12 cellular contexts compared by ENCODE assay signal in genomic region chr16:29606669-29607427, GRCh38. TPM values are rescaled to one million over a fixed set of nuclear protein-coding genes. Genes with fewer than 3 reads are reported as not detected.
DNase-seq lines count a peak whose midpoint lies in the region; ATAC-seq and TF ChIP-seq lines count a peak whose summit lies in the region.
"Not testable (repeated sequence)": the region's sequence is repeated elsewhere in the genome, so short reads cannot be mapped to it uniquely, and the experiment has no call there.
"Had no signal": no experiment of that assay in that cellular context is flagged by ENCODE, and none has a peak within 500 bp of the region (broad histone marks: within the 10 kb centered on the region; RNA-seq: fewer than 3 reads in every experiment).

No MANE protein-coding gene starts in this region.

- not testable (repeated sequence) for H3K27me3 ChIP-seq in CD8-positive, alpha-beta memory T cell (ENCODE audit: insufficient read depth, low read length, poor library complexity, severe bottlenecking); HL-60 (ENCODE audit: insufficient read depth, poor library complexity, severe bottlenecking); left ventricle myocardium inferior (ENCODE audit: low read depth); ovary; stomach smooth muscle (ENCODE audit: control insufficient read depth in 1 of 2, insufficient read depth in 2 of 2, low read length in 2 of 2)

- peaks cover 32 to 59% (median 39%) of the 10 kb centered on the region in 3 donors for H3K4me1 Mint-ChIP-seq in CD8-positive, alpha-beta memory T cell
- H3K4me1 Mint-ChIP-seq in T-helper 17 cell = peaks cover 21% of the 10 kb centered on the region
- peaks cover 66% of the 10 kb centered on the region for H3K4me1 Mint-ChIP-seq in activated T-cell treated with anti-CD3 and anti-CD28 coated beads, Interleukin-2, amount 50 U/mL, for 72 hours (ENCODE audit: low read depth)

- ATAC-seq in T-helper 17 cell; activated T-cell treated with anti-CD3 and anti-CD28 coated beads, Interleukin-2, amount 50 U/mL, for 72 hours (replicated peaks in 1 of 2): not testable (repeated sequence)

- CTCF ChIA-PET in CD8-positive, alpha-beta memory T cell (lab: Charles Lee) = not testable (repeated sequence)

- not testable (repeated sequence) for H3K4me3 Mint-ChIP-seq in CD8-positive, alpha-beta memory T cell; T-helper 17 cell; activated T-cell treated with anti-CD3 and anti-CD28 coated beads, Interleukin-2, amount 50 U/mL, for 72 hours

- not testable (repeated sequence) for TF ChIP-seq POLR2A in ovary (IDR thresholded peaks at IDR 0.05)

- intact Hi-C loops in left ventricle myocardium inferior (cut with micrococcal nuclease); ovary (cut with DNase I): not testable (repeated sequence)

- not testable (repeated sequence) for H3K9me3 ChIP-seq in CD8-positive, alpha-beta memory T cell (ENCODE audit: low read length); T-helper 17 cell (ENCODE audit: control insufficient read depth, low read length, poor library complexity, severe bottlenecking); left ventricle myocardium inferior (replicated peaks); ovary; stomach smooth muscle (ENCODE audit: control insufficient read depth in 2 of 2, low read length in 2 of 2)

- H3K4me3 ChIP-seq in CD8-positive, alpha-beta memory T cell (ENCODE audit: low read length); HL-60 (replicated peaks; ENCODE audit: insufficient read depth, low read length); left ventricle myocardium inferior; ovary; stomach smooth muscle (ENCODE audit: low read length in 2 of 2): not testable (repeated sequence)

- peaks cover 0 to 12% (median 0%) of the 10 kb centered on the region in 3 donors for H3K36me3 Mint-ChIP-seq in CD8-positive, alpha-beta memory T cell
- H3K36me3 Mint-ChIP-seq in T-helper 17 cell (ENCODE audit: low read depth) = not testable (repeated sequence)
- peaks cover 2 to 22% of the 10 kb centered on the region in 2 donors for H3K36me3 Mint-ChIP-seq in activated T-cell treated with anti-CD3 and anti-CD28 coated beads, Interleukin-2, amount 50 U/mL, for 72 hours (ENCODE audit: insufficient read depth in 2 of 2)

- POLR2A ChIA-PET in CD8-positive, alpha-beta memory T cell (lab: Charles Lee) = not testable (repeated sequence)

- not testable (repeated sequence) for DNase-seq in CD8-positive, alpha-beta memory T cell; T-helper 17 cell; activated T-cell treated with anti-CD3 and anti-CD28 coated beads, Interleukin-2, amount 50 U/mL, for 72 hours; left ventricle myocardium inferior; ovary
- DNase-seq in GM20000 (ENCODE audit: low spot score) = peak; percentile 2
- DNase-seq in HL-60 (ENCODE audit: low read depth in 1 of 2, low spot score in 1 of 2) = peak in 1 of 2 experiments; percentile 83

- 79 to 82% (median 79%) methylated on average over 19 to 25 of the region's 26 CpGs for WGBS in ovary, 3 donors

- not testable (repeated sequence) for H3K36me3 ChIP-seq in CD8-positive, alpha-beta memory T cell (ENCODE audit: insufficient read depth, low read length); left ventricle myocardium inferior; ovary; stomach smooth muscle (ENCODE audit: control insufficient read depth in 2 of 2, insufficient read depth in 2 of 2, low read length in 2 of 2)

- H3K9ac ChIP-seq in stomach smooth muscle (ENCODE audit: low read length in 2 of 2) = not testable (repeated sequence)

- not testable (repeated sequence) for H3K9me3 Mint-ChIP-seq in CD8-positive, alpha-beta memory T cell; activated T-cell treated with anti-CD3 and anti-CD28 coated beads, Interleukin-2, amount 50 U/mL, for 72 hours

- not testable (repeated sequence) for TF ChIP-seq CTCF in GM20000 (IDR thresholded peaks at IDR 0.05; ENCODE audit: extremely low read depth, missing control alignments); HL-60 (IDR thresholded peaks at IDR 0.05; ENCODE audit: insufficient read depth, low read length); left ventricle myocardium inferior (IDR thresholded peaks at IDR 0.05; ENCODE audit: borderline replicate concordance); ovary (IDR thresholded peaks at IDR 0.05)

- not testable (repeated sequence) for H3K4me1 ChIP-seq in CD8-positive, alpha-beta memory T cell (ENCODE audit: insufficient read depth, low read length)
- peaks cover 49% of the 10 kb centered on the region for H3K4me1 ChIP-seq in left ventricle myocardium inferior
- peaks cover 14% of the 10 kb centered on the region for H3K4me1 ChIP-seq in ovary (ENCODE audit: insufficient read depth)
- peaks cover 39% of the 10 kb centered on the region for H3K4me1 ChIP-seq in stomach smooth muscle (ENCODE audit: control insufficient read depth, insufficient read depth, low read length)

- not testable (repeated sequence) for H3K27ac ChIP-seq in CD8-positive, alpha-beta memory T cell (ENCODE audit: low read depth, low read length)
- H3K27ac ChIP-seq in HL-60 (replicated peaks) (peak overlapping the region; percentile 49), left ventricle myocardium inferior (replicated peaks) (peak overlapping the region; percentile 63), ovary (peak overlapping the region; percentile 8 to 28), stomach smooth muscle (ENCODE audit: low read length) (peak overlapping the region; percentile 55)

- not testable (repeated sequence) for TF ChIP-seq EP300 in ovary (IDR thresholded peaks at IDR 0.05)

- peak overlapping the region in 5 of 8 donors; percentile 43 to 76 (median 69) for H3K27ac Mint-ChIP-seq in CD8-positive, alpha-beta memory T cell
- peak overlapping the region; percentile 39 for H3K27ac Mint-ChIP-seq in T-helper 17 cell
- H3K27ac Mint-ChIP-seq in activated T-cell treated with anti-CD3 and anti-CD28 coated beads, Interleukin-2, amount 50 U/mL, for 72 hours = peak overlapping the region; percentile 87

- H3K27me3 Mint-ChIP-seq in CD8-positive, alpha-beta memory T cell; T-helper 17 cell; activated T-cell treated with anti-CD3 and anti-CD28 coated beads, Interleukin-2, amount 50 U/mL, for 72 hours (ENCODE audit: low read depth): not testable (repeated sequence)

RNA-seq across cellular contexts. Expression of gene SPN, which starts 56.2 kb away (rescaled TPM):
- 100 to 1,000 TPM; 136 to 144 TPM for total RNA-seq in CD8-positive, alpha-beta memory T cell
- 255 TPM for polyA plus RNA-seq in CD8-positive, alpha-beta memory T cell
- total RNA-seq in T-helper 17 cell (100 to 1,000 TPM; 122 to 147 TPM), left ventricle myocardium inferior (1.3 TPM), ovary (1 to 10 TPM in 3 of 7 donors, under 1 TPM in 4; 0.60 to 2.3 (median 0.88) TPM)
- total RNA-seq in activated T-cell treated with anti-CD3 and anti-CD28 coated beads, Interleukin-2, amount 50 U/mL, for 72 hours = 10 to 100 TPM; 77.4 to 84.4 TPM
- polyA plus RNA-seq in ovary = 1 to 10 TPM in 1 of 2 donors, under 1 TPM in 1; 0.42 to 5.1 TPM
- total RNA-seq: dermis blood vessel endothelial cell, fibroblast of lung, glomerular endothelial cell had no signal
- polyA plus RNA-seq: BJ had no signal

Comparison
In these comparisons a context has a peak if more than half of its experiments do, and no peak if none do; other contexts are left out.
1. RNA of gene SPN, which starts 56.2 kb away (total RNA-seq): 122 to 147 TPM in T-helper 17 cell, 136 to 144 TPM in CD8-positive, alpha-beta memory T cell and 77.4 to 84.4 TPM in activated T-cell treated with anti-CD3 and anti-CD28 coated beads, Interleukin-2, amount 50 U/mL, for 72 hours; 1.3 TPM in left ventricle myocardium inferior (single experiment) and 0.60 to 2.3 TPM in ovary; every median in the first group is over 10 times any median in the second.
2. Peak in every context shown above with its lines, with median percentiles within 50 percentile points of each other: H3K27ac Mint-ChIP-seq.